ENCODE assay signal across 8 cellular contexts in the genomic region with DNA sequence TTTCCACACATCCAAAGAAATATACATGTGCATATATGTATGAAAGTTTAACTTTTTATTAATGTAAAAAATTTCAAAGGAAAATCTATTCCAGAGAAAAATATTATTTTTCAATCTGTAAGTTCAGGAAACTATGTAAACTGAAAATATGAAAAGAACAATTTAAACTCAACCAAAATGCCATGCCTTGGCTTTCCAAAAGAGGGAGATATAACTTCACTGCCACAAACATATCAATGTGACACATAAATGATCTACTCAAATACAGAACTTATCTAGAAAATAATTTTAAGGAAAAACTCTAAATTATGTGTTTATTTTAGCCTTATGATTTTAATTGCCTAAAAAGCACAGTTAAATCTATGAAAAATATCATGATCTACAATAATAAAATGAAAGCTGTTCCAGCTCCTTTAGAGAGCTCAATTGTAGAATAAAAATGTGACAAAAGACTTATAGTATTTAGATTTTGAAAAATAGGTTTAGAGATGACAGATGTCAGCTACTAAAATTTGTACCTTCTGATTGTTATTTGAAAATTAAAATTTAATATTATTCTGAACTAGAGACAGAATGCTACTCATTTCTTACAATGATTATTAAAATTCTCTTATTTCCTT.
A peak's percentile ranks its signal among the peaks of the same experiment; 100 is the strongest.
DNase-seq lines count a peak whose midpoint lies in the region; ATAC-seq, FAIRE-seq and TF ChIP-seq lines count a peak whose summit lies in the region.

No MANE protein-coding gene starts in this region.

- peak; percentile 75 for TF ChIP-seq CTCF in BE2C (IDR thresholded peaks at IDR 0.05; ENCODE audit: low read depth, low read length)

- intact Hi-C loops in sciatic nerve (cut with DNase I) = no loop called here

- DNase-seq in BE2C (no peak), SW480 (ENCODE audit: low spot score) (peak; percentile 9), sciatic nerve (ENCODE audit: low spot score) (no peak)
- DNase-seq in activated T-cell treated with anti-CD3 and anti-CD28 coated beads, Interleukin-2, amount 50 U/mL, for 1 hour = no peak
- no peak for DNase-seq in stimulated activated CD4-positive, alpha-beta T cell treated with anti-CD3 and anti-CD28 coated beads, Interleukin-1b, Interleukin-23, amount 100 ng/mL, for 48 hours

- ATAC-seq in GM21423 (IDR thresholded peaks at IDR 0.05; ENCODE audit: unreplicated experiment) = peak; percentile 63
- no peak for ATAC-seq in sciatic nerve
- ATAC-seq in GM21447 (IDR thresholded peaks at IDR 0.05; ENCODE audit: unreplicated experiment) = no peak

- H3K4me3 ChIP-seq in BE2C (ENCODE audit: low read depth, low read length) = no peak overlapping the region

- no peaks in the 10 kb centered on the region for H3K9me3 ChIP-seq in BE2C

- no peaks in the 10 kb centered on the region for H3K27me3 ChIP-seq in BE2C

- peak; percentile 99 for FAIRE-seq in islet of Langerhans (lab: Jason Lieb, UNC)

- H3K36me3 ChIP-seq in BE2C = no peaks in the 10 kb centered on the region

- no peaks in the 10 kb centered on the region; the same call in 1 of the 2 replicates for H3K4me1 ChIP-seq in BE2C
